In the genomic region with DNA sequence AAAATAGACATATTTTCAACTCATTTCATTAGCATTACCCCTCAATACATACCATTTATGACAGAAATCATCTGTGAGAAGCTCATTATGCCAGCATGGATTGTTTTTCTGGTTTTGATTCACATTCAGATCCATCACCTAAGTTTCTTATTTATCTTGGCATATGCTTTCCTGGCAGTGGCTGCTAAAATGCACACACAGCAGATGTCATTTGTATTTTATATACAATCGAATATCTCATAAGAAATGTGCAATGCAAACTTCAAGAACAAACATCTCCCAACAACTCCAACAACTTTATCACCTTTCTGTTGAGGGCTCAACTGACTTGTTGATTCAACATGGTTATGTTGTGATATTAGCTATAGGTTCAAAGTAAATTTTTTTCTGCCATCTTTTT, we compare ENCODE assay signal across 33 cellular contexts.
"Had no signal": no experiment of that assay in that cellular context is flagged by ENCODE, and none has a peak within 500 bp of the region (broad histone marks: within the 10 kb centered on the region; RNA-seq: fewer than 3 reads in every experiment).

No MANE protein-coding gene starts in this region.

- H3K27me3 ChIP-seq: adrenal gland, ascending aorta, body of pancreas, brain microvascular endothelial cell had no signal

- ATAC-seq: activated naive CD4-positive, alpha-beta T cell treated with anti-CD3 and anti-CD28 coated beads, Interleukin-2, amount 50 U/mL, for 72 hours; activated naive CD8-positive, alpha-beta T cell treated with anti-CD3 and anti-CD28 coated beads, Interleukin-2, amount 50 U/mL, for 24 hours; activated T-cell treated with anti-CD3 and anti-CD28 coated beads, Interleukin-2, amount 50 U/mL, for 4 hours; activated T-cell treated with anti-CD3 and anti-CD28 coated beads, Interleukin-2, amount 50 U/mL, for 72 hours; activated T-helper 17 cell treated with anti-CD3 and anti-CD28 coated beads, Interleukin-2, amount 50 U/mL, for 72 hours; body of pancreas had no signal

- H3K4me1 ChIP-seq: adrenal gland, ascending aorta, body of pancreas, breast epithelium had no signal

- H3K4me3 ChIP-seq: adrenal gland, ascending aorta, body of pancreas, breast epithelium, cardiac muscle cell had no signal

- DNase-seq: activated effector memory CD4-positive, alpha-beta T cell treated with anti-CD3 and anti-CD28 coated beads, Interleukin-2, amount 50 U/mL, for 16 hours; activated effector memory CD4-positive, alpha-beta T cell treated with Interleukin-2 at 50 U/mL for 16 hours; activated gamma-delta T cell; activated gamma-delta T cell treated with Interleukin-2 at 50 U/mL for 16 hours; activated naive CD4-positive, alpha-beta T cell; activated naive CD4-positive, alpha-beta T cell treated with anti-CD3 and anti-CD28 coated beads for 36 hours; activated naive CD4-positive, alpha-beta T cell treated with anti-CD3 and anti-CD28 coated beads, Interleukin-2, amount 10 ng/mL, durations not matched to agents 7 days and 5 days; activated naive CD4-positive, alpha-beta T cell treated with anti-CD3 and anti-CD28 coated beads, Interleukin-2, amount 50 U/mL, for 16 hours; activated naive CD4-positive, alpha-beta T cell treated with Interleukin-2 at 50 U/mL for 16 hours; activated naive CD8-positive, alpha-beta T cell treated with anti-CD3 and anti-CD28 coated beads for 36 hours; activated naive CD8-positive, alpha-beta T cell treated with anti-CD3 and anti-CD28 coated beads, Interleukin-2, amount 10 ng/mL, durations not matched to agents 7 days and 5 days; activated naive CD8-positive, alpha-beta T cell treated with anti-CD3 and anti-CD28 coated beads, Interleukin-2, amount 50 U/mL, for 24 hours; activated T-cell treated with anti-CD3 and anti-CD28 coated beads, Interleukin-2, amount 50 U/mL, for 24 hours; activated T-cell treated with anti-CD3 and anti-CD28 coated beads, Interleukin-2, amount 50 U/mL, for 4 hours; activated T-cell treated with anti-CD3 and anti-CD28 coated beads, Interleukin-2, amount 50 U/mL, for 48 hours; activated T-cell treated with anti-CD3 and anti-CD28 coated beads, Interleukin-2, amount 50 U/mL, for 72 hours; adrenal gland; amniotic stem cell; amygdala; anterior cingulate cortex; aorta; body of pancreas; brain microvascular endothelial cell; caudate nucleus; central memory CD4-positive, alpha-beta T cell; cerebellar nuclear complex had no signal

- H3K9me3 ChIP-seq: adrenal gland, ascending aorta, body of pancreas, breast epithelium had no signal

- H3K27ac ChIP-seq: adrenal gland, ascending aorta, body of pancreas, brain microvascular endothelial cell, breast epithelium, cardiac muscle cell had no signal

- H3K36me3 ChIP-seq: adrenal gland, ascending aorta, brain microvascular endothelial cell, breast epithelium, cardiac muscle cell had no signal

- FAIRE-seq: astrocyte, bronchial epithelial cell had no signal
